Comparison of ENCODE assay signal across 3 cellular contexts in genomic region chr4:139265654-139266053, GRCh38.
A peak's percentile ranks its signal among the peaks of the same experiment; 100 is the strongest.
TF ChIP-seq lines count a peak whose summit lies in the region.

No MANE protein-coding gene starts in this region.

TF ChIP-seq in A549, 52 proteins besides CTCF, POLR2A, EP300 and RAD21:
- TF ChIP-seq FOXS1 (CRISPR knock-in tag; IDR thresholded peaks at IDR 0.05) (no peak), RARB (CRISPR knock-in tag; IDR thresholded peaks at IDR 0.05) (no peak), KDM5A (IDR thresholded peaks at IDR 0.05) (no peak), PBX3 (IDR thresholded peaks at IDR 0.05) (no peak), CHD4 (IDR thresholded peaks at IDR 0.05; ENCODE audit: borderline replicate concordance) (no peak), MAZ (IDR thresholded peaks at IDR 0.05; ENCODE audit: borderline replicate concordance, low read depth, low read length) (no peak), ZSCAN20 (CRISPR knock-in tag; IDR thresholded peaks at IDR 0.05) (no peak), HOXA7 (CRISPR knock-in tag; IDR thresholded peaks at IDR 0.05) (no peak), TP53 (CRISPR knock-in tag; IDR thresholded peaks at IDR 0.05) (no peak), HEYL (CRISPR knock-in tag; IDR thresholded peaks at IDR 0.05) (no peak)
- TF ChIP-seq, protein P1, sequence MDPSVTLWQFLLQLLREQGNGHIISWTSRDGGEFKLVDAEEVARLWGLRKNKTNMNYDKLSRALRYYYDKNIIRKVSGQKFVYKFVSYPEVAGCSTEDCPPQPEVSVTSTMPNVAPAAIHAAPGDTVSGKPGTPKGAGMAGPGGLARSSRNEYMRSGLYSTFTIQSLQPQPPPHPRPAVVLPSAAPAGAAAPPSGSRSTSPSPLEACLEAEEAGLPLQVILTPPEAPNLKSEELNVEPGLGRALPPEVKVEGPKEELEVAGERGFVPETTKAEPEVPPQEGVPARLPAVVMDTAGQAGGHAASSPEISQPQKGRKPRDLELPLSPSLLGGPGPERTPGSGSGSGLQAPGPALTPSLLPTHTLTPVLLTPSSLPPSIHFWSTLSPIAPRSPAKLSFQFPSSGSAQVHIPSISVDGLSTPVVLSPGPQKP (IDR thresholded peaks at IDR 0.05; ENCODE audit: low read depth, low read length), result no peak

TF ChIP-seq in K562, 482 proteins besides CTCF, POLR2A, EP300 and RAD21:
- TF ChIP-seq, protein P2, sequence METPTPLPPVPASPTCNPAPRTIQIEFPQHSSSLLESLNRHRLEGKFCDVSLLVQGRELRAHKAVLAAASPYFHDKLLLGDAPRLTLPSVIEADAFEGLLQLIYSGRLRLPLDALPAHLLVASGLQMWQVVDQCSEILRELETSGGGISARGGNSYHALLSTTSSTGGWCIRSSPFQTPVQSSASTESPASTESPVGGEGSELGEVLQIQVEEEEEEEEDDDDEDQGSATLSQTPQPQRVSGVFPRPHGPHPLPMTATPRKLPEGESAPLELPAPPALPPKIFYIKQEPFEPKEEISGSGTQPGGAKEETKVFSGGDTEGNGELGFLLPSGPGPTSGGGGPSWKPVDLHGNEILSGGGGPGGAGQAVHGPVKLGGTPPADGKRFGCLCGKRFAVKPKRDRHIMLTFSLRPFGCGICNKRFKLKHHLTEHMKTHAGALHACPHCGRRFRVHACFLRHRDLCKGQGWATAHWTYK (CRISPR knock-in tag; IDR thresholded peaks at IDR 0.05), result no peak
- TF ChIP-seq TAF9B (IDR thresholded peaks at IDR 0.05; ENCODE audit: partially characterized antibody), result peak; percentile 24
- TF ChIP-seq ATF1 (CRISPR knock-in tag; IDR thresholded peaks at IDR 0.05), result no peak
- TF ChIP-seq ATF1 (tag; IDR thresholded peaks at IDR 0.05), result no peak
- no peak for TF ChIP-seq ZC3H4 (CRISPR knock-in tag; IDR thresholded peaks at IDR 0.05; ENCODE audit: borderline replicate concordance)
- TF ChIP-seq NFXL1 (CRISPR knock-in tag; IDR thresholded peaks at IDR 0.05), result no peak
- no peak for TF ChIP-seq ZNF24 (IDR thresholded peaks at IDR 0.05)
- TF ChIP-seq THRAP3 (IDR thresholded peaks at IDR 0.05; ENCODE audit: borderline replicate concordance), result 0 out of 2 replicates have a peak, but pooled peaks have one; percentile 53
- no peak for TF ChIP-seq C11orf30 (IDR thresholded peaks at IDR 0.05; ENCODE audit: low read depth)
- TF ChIP-seq, protein P3, sequence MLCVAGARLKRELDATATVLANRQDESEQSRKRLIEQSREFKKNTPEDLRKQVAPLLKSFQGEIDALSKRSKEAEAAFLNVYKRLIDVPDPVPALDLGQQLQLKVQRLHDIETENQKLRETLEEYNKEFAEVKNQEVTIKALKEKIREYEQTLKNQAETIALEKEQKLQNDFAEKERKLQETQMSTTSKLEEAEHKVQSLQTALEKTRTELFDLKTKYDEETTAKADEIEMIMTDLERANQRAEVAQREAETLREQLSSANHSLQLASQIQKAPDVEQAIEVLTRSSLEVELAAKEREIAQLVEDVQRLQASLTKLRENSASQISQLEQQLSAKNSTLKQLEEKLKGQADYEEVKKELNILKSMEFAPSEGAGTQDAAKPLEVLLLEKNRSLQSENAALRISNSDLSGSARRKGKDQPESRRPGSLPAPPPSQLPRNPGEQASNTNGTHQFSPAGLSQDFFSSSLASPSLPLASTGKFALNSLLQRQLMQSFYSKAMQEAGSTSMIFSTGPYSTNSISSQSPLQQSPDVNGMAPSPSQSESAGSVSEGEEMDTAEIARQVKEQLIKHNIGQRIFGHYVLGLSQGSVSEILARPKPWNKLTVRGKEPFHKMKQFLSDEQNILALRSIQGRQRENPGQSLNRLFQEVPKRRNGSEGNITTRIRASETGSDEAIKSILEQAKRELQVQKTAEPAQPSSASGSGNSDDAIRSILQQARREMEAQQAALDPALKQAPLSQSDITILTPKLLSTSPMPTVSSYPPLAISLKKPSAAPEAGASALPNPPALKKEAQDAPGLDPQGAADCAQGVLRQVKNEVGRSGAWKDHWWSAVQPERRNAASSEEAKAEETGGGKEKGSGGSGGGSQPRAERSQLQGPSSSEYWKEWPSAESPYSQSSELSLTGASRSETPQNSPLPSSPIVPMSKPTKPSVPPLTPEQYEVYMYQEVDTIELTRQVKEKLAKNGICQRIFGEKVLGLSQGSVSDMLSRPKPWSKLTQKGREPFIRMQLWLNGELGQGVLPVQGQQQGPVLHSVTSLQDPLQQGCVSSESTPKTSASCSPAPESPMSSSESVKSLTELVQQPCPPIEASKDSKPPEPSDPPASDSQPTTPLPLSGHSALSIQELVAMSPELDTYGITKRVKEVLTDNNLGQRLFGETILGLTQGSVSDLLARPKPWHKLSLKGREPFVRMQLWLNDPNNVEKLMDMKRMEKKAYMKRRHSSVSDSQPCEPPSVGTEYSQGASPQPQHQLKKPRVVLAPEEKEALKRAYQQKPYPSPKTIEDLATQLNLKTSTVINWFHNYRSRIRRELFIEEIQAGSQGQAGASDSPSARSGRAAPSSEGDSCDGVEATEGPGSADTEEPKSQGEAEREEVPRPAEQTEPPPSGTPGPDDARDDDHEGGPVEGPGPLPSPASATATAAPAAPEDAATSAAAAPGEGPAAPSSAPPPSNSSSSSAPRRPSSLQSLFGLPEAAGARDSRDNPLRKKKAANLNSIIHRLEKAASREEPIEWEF (CRISPR knock-in tag; IDR thresholded peaks at IDR 0.05), result no peak
- no peak for TF ChIP-seq SPI1 (IDR thresholded peaks at IDR 0.05; ENCODE audit: borderline replicate concordance, low read depth, low read length)
- TF ChIP-seq RFX7 (CRISPR knock-in tag; IDR thresholded peaks at IDR 0.05), result no peak
- TF ChIP-seq NELFE (IDR thresholded peaks at IDR 0.05; ENCODE audit: insufficient read depth, insufficient read length), result no peak
- no peak for TF ChIP-seq DPF2 (IDR thresholded peaks at IDR 0.05)
- no peak for TF ChIP-seq ZSCAN29 (IDR thresholded peaks at IDR 0.05)
- TF ChIP-seq MLLT1 (IDR thresholded peaks at IDR 0.05), result no peak
- TF ChIP-seq THRA (IDR thresholded peaks at IDR 0.05), result no peak
- TF ChIP-seq RB1 (IDR thresholded peaks at IDR 0.05; ENCODE audit: low read depth), result no peak
TF ChIP-seq in K562: peak in this region for 2.

TF ChIP-seq in GM12891, 5 proteins besides CTCF, POLR2A, EP300 and RAD21:
- no peak for TF ChIP-seq POU2F2 (IDR thresholded peaks at IDR 0.05; ENCODE audit: low read depth, low read length)
- TF ChIP-seq TAF1 (IDR thresholded peaks at IDR 0.05; ENCODE audit: low read depth, low read length), result no peak
- no peak for TF ChIP-seq PAX5 (IDR thresholded peaks at IDR 0.05; ENCODE audit: insufficient read depth, low read length, severe bottlenecking)
- no peak for TF ChIP-seq POLR2AphosphoS5 (IDR thresholded peaks at IDR 0.05; ENCODE audit: low read depth, low read length)
- no peak for TF ChIP-seq SPI1 (IDR thresholded peaks at IDR 0.05; ENCODE audit: low read depth, low read length)
